ENCODE assay signal across 20 cellular contexts in the genomic region with DNA sequence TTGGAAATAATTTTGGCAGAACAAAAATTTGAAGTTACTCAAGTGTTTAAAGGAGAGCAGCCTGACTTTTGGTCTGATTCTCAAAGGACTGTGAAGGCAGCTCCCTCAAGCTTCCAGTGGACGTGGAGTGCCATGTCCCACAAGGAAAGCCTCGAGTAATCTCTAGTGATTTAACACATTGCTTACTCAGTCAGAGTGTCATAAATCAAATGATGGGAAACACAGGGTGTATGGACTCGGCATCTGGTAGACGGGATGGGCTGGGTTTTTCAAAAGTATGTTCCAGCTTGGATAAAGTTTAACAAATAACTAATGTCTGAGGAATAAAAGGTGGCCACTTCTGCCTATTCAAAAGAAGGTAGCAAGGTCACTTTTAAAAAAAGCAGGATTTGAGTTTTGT. TPM values are rescaled to one million over a fixed set of nuclear protein-coding genes. Genes with fewer than 3 reads are reported as not detected.
DNase-seq lines count a peak whose midpoint lies in the region; ATAC-seq, FAIRE-seq and TF ChIP-seq lines count a peak whose summit lies in the region.
"Had no signal": no experiment of that assay in that cellular context is flagged by ENCODE, and none has a peak within 500 bp of the region (broad histone marks: within the 10 kb centered on the region; RNA-seq: fewer than 3 reads in every experiment).

No MANE protein-coding gene starts in this region.

- no peak overlapping the region for H2AFZ ChIP-seq in astrocyte (ENCODE audit: low read depth, low read length)

- peak overlapping the region; percentile 34 for H3K27ac Mint-ChIP-seq in astrocyte (ENCODE audit: unreplicated experiment)
- H3K27ac Mint-ChIP-seq: CD8-positive, alpha-beta memory T cell had no signal

- 32 to 60% (median 40%) methylated on average over 4 of the region's 4 CpGs for WGBS in psoas muscle, 3 donors

- intact Hi-C loops in psoas muscle (cut with DNase I) = no loop called here

- H3K36me3 ChIP-seq in astrocyte (ENCODE audit: insufficient read depth, low read length) (no peaks in the 10 kb centered on the region), psoas muscle (ENCODE audit: insufficient read depth in 1 of 2, low read depth in 1 of 2) (peaks cover 0 to 34% of the 10 kb centered on the region in 2 donors)

- H3K79me2 ChIP-seq in astrocyte (ENCODE audit: insufficient read depth, low read length) = no peaks in the 10 kb centered on the region

- H3K4me3 ChIP-seq in AG10803 (ENCODE audit: low read length) (no peak overlapping the region), astrocyte (ENCODE audit: insufficient read depth, low read depth, low read length) (no peak overlapping the region), psoas muscle (no peak overlapping the region), coronary artery (no peak overlapping the region)

- H3K27me3 ChIP-seq in astrocyte (ENCODE audit: insufficient read depth, low read length) (no peaks in the 10 kb centered on the region), psoas muscle (ENCODE audit: insufficient read depth in 3 of 3, low read length in 2 of 3) (no peaks in the 10 kb centered on the region)

- H3K4me2 ChIP-seq in astrocyte (ENCODE audit: low read length) = no peak overlapping the region

- ATAC-seq in psoas muscle (peak in 2 of 4 donors; percentile 33), HG02885 (IDR thresholded peaks at IDR 0.05; ENCODE audit: poor library complexity, unreplicated experiment) (no peak)

- DNase-seq in AG10803 (ENCODE audit: low read depth) (peak; percentile 8), astrocyte (ENCODE audit: low read depth) (no peak), left kidney (ENCODE audit: low read depth, low spot score) (peak; percentile 54), psoas muscle (no peak), coronary artery (ENCODE audit: low spot score) (no peak), KG1 (lab: John Stamatoyannopoulos, UW) (no peak), 8988T (no peak)
- DNase-seq: Calu3; CD8-positive, alpha-beta memory T cell; DMS153; NCI-H1092; NCI-H1436 treated with DMSO at 0.1 percent for 48 hours; NCI-H1930; NCI-H69; NK-92 treated with Interleukin-12 subunit alpha and Interleukin-12 subunit beta, amount 100 ng/mL, for 24 hours; SHP77 treated with DMSO at 0.1 percent for 48 hours had no signal

- H3K27me3 Mint-ChIP-seq in astrocyte (ENCODE audit: low read depth, unreplicated experiment) = no peaks in the 10 kb centered on the region
- H3K27me3 Mint-ChIP-seq: CD8-positive, alpha-beta memory T cell had no signal

- H3K4me1 Mint-ChIP-seq in astrocyte (ENCODE audit: low read depth, unreplicated experiment) = peaks cover 32% of the 10 kb centered on the region

- no peak overlapping the region for H3K4me3 Mint-ChIP-seq in astrocyte (ENCODE audit: unreplicated experiment)
- H3K4me3 Mint-ChIP-seq: CD8-positive, alpha-beta memory T cell had no signal

- H3K9ac ChIP-seq in astrocyte (ENCODE audit: low read length) = no peak overlapping the region

- TF ChIP-seq CTCF in AG10803 (conservative IDR thresholded peaks at IDR 0.05; ENCODE audit: low read length) (no peak), astrocyte (IDR thresholded peaks at IDR 0.05; ENCODE audit: insufficient read depth, low read depth, low read length) (no peak), psoas muscle (IDR thresholded peaks at IDR 0.05) (no peak), coronary artery (IDR thresholded peaks at IDR 0.05) (no peak)

- H3K4me1 ChIP-seq in astrocyte (ENCODE audit: insufficient read depth, low read length) = no peaks in the 10 kb centered on the region
- H3K4me1 ChIP-seq in psoas muscle = peaks cover 26% of the 10 kb centered on the region

- H3K27ac ChIP-seq in astrocyte (ENCODE audit: low read depth, low read length) = no peak overlapping the region
- peak overlapping the region; percentile 43 for H3K27ac ChIP-seq in psoas muscle
- no peak overlapping the region for H3K27ac ChIP-seq in coronary artery
- H3K27ac ChIP-seq: C4-2B, RWPE1 had no signal

- no peaks in the 10 kb centered on the region for H4K20me1 ChIP-seq in astrocyte (ENCODE audit: insufficient read depth, low read length)

- H3K36me3 Mint-ChIP-seq in astrocyte (ENCODE audit: low read depth, unreplicated experiment) = peaks cover 2% of the 10 kb centered on the region

- no peak for FAIRE-seq in astrocyte (lab: Jason Lieb, UNC)
- FAIRE-seq: GM12891 had no signal

- H3K9me3 Mint-ChIP-seq in astrocyte (ENCODE audit: unreplicated experiment) = no peaks in the 10 kb centered on the region
- H3K9me3 Mint-ChIP-seq: CD8-positive, alpha-beta memory T cell had no signal

- H3K9me3 ChIP-seq in astrocyte (ENCODE audit: insufficient read depth, low read depth, low read length) = no peaks in the 10 kb centered on the region
- no peaks in the 10 kb centered on the region for H3K9me3 ChIP-seq in psoas muscle

RNA-seq across cellular contexts. Expression of gene ANKRD10, which starts 32.6 kb away (rescaled TPM):
- 118 and 157 TPM in 2 replicates for total RNA-seq in astrocyte
- total RNA-seq in psoas muscle = 100 to 1,000 TPM; 106 to 225 (median 159) TPM
- 100 to 1,000 TPM in 1 of 3 donors, 10 to 100 TPM in 2; 82.0 to 123 (median 99.3) TPM for polyA plus RNA-seq in psoas muscle

Comparison
In these comparisons a context has a peak if more than half of its experiments do, and no peak if none do; other contexts are left out.
1. DNase-seq: peak in AG10803 (single experiment) and left kidney (single experiment); none in astrocyte (single experiment), psoas muscle (0 of 2), coronary artery (single experiment), KG1 (single experiment) and 8988T (single experiment).